Comparison of ENCODE assay signal across 1 cellular context in genomic region chr5:160508780-160509361, GRCh38.
TF ChIP-seq lines count a peak whose summit lies in the region.

No MANE protein-coding gene starts in this region.

TF ChIP-seq in GM23338, 12 proteins besides CTCF, POLR2A, EP300 and RAD21 (continued from another document):
- no peak for TF ChIP-seq REST (IDR thresholded peaks at IDR 0.05; ENCODE audit: unreplicated experiment)
- TF ChIP-seq ZNF331 (CRISPR knock-in tag; IDR thresholded peaks at IDR 0.05; ENCODE audit: low read depth): no peak
- TF ChIP-seq NANOG (IDR thresholded peaks at IDR 0.05; ENCODE audit: borderline replicate concordance): no peak
